In genomic region chr6:77425676-77426075, GRCh38 we compare ENCODE assay signal across 17 cellular contexts. TPM values are rescaled to one million over a fixed set of nuclear protein-coding genes. Genes with fewer than 3 reads are reported as not detected.
DNase-seq lines count a peak whose midpoint lies in the region; ATAC-seq and TF ChIP-seq lines count a peak whose summit lies in the region.
"Had no signal": no experiment of that assay in that cellular context is flagged by ENCODE, and none has a peak within 500 bp of the region (broad histone marks: within the 10 kb centered on the region; RNA-seq: fewer than 3 reads in every experiment).

No MANE protein-coding gene starts in this region.

- no peaks in the 10 kb centered on the region for H3K27me3 ChIP-seq in smooth muscle cell (ENCODE audit: low read depth)

- no peaks in the 10 kb centered on the region for H3K4me1 ChIP-seq in smooth muscle cell (ENCODE audit: low read depth)

- no peak overlapping the region for H3K9ac ChIP-seq in smooth muscle cell (ENCODE audit: low read depth)

- H3K79me2 ChIP-seq in smooth muscle cell (ENCODE audit: low read depth) = no peaks in the 10 kb centered on the region

- no peaks in the 10 kb centered on the region for H4K20me1 ChIP-seq in smooth muscle cell (ENCODE audit: low read depth)

- no peak overlapping the region for H2AFZ ChIP-seq in smooth muscle cell (ENCODE audit: low read depth)

- DNase-seq in AG10803 (ENCODE audit: low read depth) (peak; percentile 74), amniotic epithelial cell (ENCODE audit: low read depth) (peak; percentile 9), dedifferentiated amniotic fluid mesenchymal stem cell (ENCODE audit: extremely low spot score) (peak; percentile 30), fibroblast of villous mesenchyme (ENCODE audit: low read depth) (peak; percentile 32), SKM-1 treated with dmso at 0.1 percent for 144 hours (lab: John Stamatoyannopoulos, UW; ENCODE audit: unreplicated experiment) (no peak), NCI-H1048 (lab: John Stamatoyannopoulos, UW) (no peak), omental fat pad (ENCODE audit: low spot score) (no peak), smooth muscle cell (lab: John Stamatoyannopoulos, UW; ENCODE audit: unreplicated experiment) (no peak)
- DNase-seq: C1 segment of cervical spinal cord, NCI-H1417, NCI-H2029, NCI-H2171, NCI-H446, NCI-H69, SHP77 had no signal

- H3K4me2 ChIP-seq in smooth muscle cell = no peak overlapping the region

- no peak for ATAC-seq in omental fat pad (ENCODE audit: low FRiP score)

- no peak overlapping the region for H3K27ac ChIP-seq in smooth muscle cell (ENCODE audit: low read depth)

- H3K9me3 ChIP-seq in smooth muscle cell (replicated peaks; ENCODE audit: low read depth) = no peaks in the 10 kb centered on the region

- H3F3A ChIP-seq in smooth muscle cell (ENCODE audit: low read depth) = no peaks in the 10 kb centered on the region

- H3K4me3 ChIP-seq in AG10803 (ENCODE audit: low read length) (no peak overlapping the region), fibroblast of villous mesenchyme (ENCODE audit: low read depth, low read length) (no peak overlapping the region), smooth muscle cell (no peak overlapping the region)

- H3K36me3 ChIP-seq in smooth muscle cell (ENCODE audit: low read depth) = no peaks in the 10 kb centered on the region

- no peak for TF ChIP-seq CTCF in AG10803 (conservative IDR thresholded peaks at IDR 0.05; ENCODE audit: low read length)
- TF ChIP-seq CTCF in fibroblast of villous mesenchyme (IDR thresholded peaks at IDR 0.05; ENCODE audit: insufficient read depth, low read depth, low read length) = no peak
- TF ChIP-seq CTCF in omental fat pad (IDR thresholded peaks at IDR 0.05) = no peak
- TF ChIP-seq CTCF in smooth muscle cell (IDR thresholded peaks at IDR 0.05; ENCODE audit: borderline replicate concordance, insufficient read depth, poor library complexity, severe bottlenecking) = no peak

RNA-seq across cellular contexts. Expression of gene HTR1B, which starts 37.6 kb away (rescaled TPM):
- total RNA-seq in fibroblast of villous mesenchyme = 8.2 and 9.7 TPM in 2 replicates
- total RNA-seq in omental fat pad = not detected
- total RNA-seq in smooth muscle cell = 0.13 TPM in 1 of 2 replicates, not detected in the other
- polyA plus RNA-seq in smooth muscle cell = 0.13 TPM in 1 of 2 replicates, not detected in the other
- total RNA-seq: HT1080, OCI-LY7 had no signal

Comparison
In these comparisons a context has a peak if more than half of its experiments do, and no peak if none do; other contexts are left out.
1. DNase-seq: peak in AG10803 (single experiment), amniotic epithelial cell (single experiment), dedifferentiated amniotic fluid mesenchymal stem cell (single experiment) and fibroblast of villous mesenchyme (single experiment); none in SKM-1 treated with dmso at 0.1 percent for 144 hours (single experiment), NCI-H1048 (single experiment), omental fat pad (single experiment) and smooth muscle cell (single experiment).